Comparison of ENCODE assay signal across 12 cellular contexts in genomic region chr9:84823426-84824271, GRCh38.
DNase-seq lines count a peak whose midpoint lies in the region; ATAC-seq and TF ChIP-seq lines count a peak whose summit lies in the region.
"Had no signal": no experiment of that assay in that cellular context is flagged by ENCODE, and none has a peak within 500 bp of the region (broad histone marks: within the 10 kb centered on the region; RNA-seq: fewer than 3 reads in every experiment).

No MANE protein-coding gene starts in this region.

- peak overlapping the region; percentile 20; the same call in 1 of the 2 replicates for H2AFZ ChIP-seq in MM.1S (ENCODE audit: low read length)

- H4K20me1 ChIP-seq in MM.1S (ENCODE audit: insufficient read depth, low read length) = no peaks in the 10 kb centered on the region

- H3K79me2 ChIP-seq in MM.1S (ENCODE audit: low read length) = no peaks in the 10 kb centered on the region

- H3K9me3 ChIP-seq in MM.1S (replicated peaks; ENCODE audit: insufficient read depth, low read length) = no peaks in the 10 kb centered on the region

- peak; percentile 60 for ATAC-seq in GM18861 (IDR thresholded peaks at IDR 0.05; ENCODE audit: unreplicated experiment)

- DNase-seq in HFF-Myc (ENCODE audit: extremely low read depth, low read depth) (peak; percentile 56), MM.1S (peak; percentile 93), kidney tubule cell (ENCODE audit: low spot score) (peak; percentile 60), GM10266 (ENCODE audit: extremely low spot score) (no peak), NCI-H187 treated with DMSO at 0.1 percent for 48 hours (lab: John Stamatoyannopoulos, UW) (no peak), DMS114 treated with DMSO at 0.1 percent for 48 hours (lab: John Stamatoyannopoulos, UW; ENCODE audit: unreplicated experiment) (no peak), NCI-H1436 treated with DMSO at 0.1 percent for 48 hours (lab: John Stamatoyannopoulos, UW) (no peak)
- DNase-seq: activated naive CD4-positive, alpha-beta T cell treated with anti-CD3 and anti-CD28 coated beads, Interleukin-2, amount 10 ng/mL, durations not matched to agents 7 days and 5 days; KBM-7; mesenchymal stem cell; stimulated activated naive CD4-positive, alpha-beta T cell treated with Interleukin-2 at 50 U/mL for 16 hours had no signal

- H3K36me3 ChIP-seq in MM.1S (replicated peaks; ENCODE audit: insufficient read depth, low read length) = no peaks in the 10 kb centered on the region

- H3K4me1 ChIP-seq in MM.1S (ENCODE audit: low read length) = peaks cover 46% of the 10 kb centered on the region

- H3F3A ChIP-seq in MM.1S (ENCODE audit: insufficient read depth, low read length) = peaks cover 31% of the 10 kb centered on the region

- H3K4me2 ChIP-seq in MM.1S (ENCODE audit: low read depth, low read length) = peak overlapping the region; percentile 90

- peak overlapping the region; percentile 80 for H3K27ac ChIP-seq in MM.1S (ENCODE audit: low read length)

- H3K9me2 ChIP-seq in MM.1S (replicated peaks; ENCODE audit: insufficient read depth, low read length) = no peaks in the 10 kb centered on the region

- H3K27me3 ChIP-seq in MM.1S (replicated peaks; ENCODE audit: insufficient read depth, low read length) = no peaks in the 10 kb centered on the region

- TF ChIP-seq CTCF in HFF-Myc (IDR thresholded peaks at IDR 0.05; ENCODE audit: low read depth, low read length, missing control alignments) = no peak
- TF ChIP-seq CTCF in MM.1S (IDR thresholded peaks at IDR 0.05; ENCODE audit: low read length) = no peak
- no peak for TF ChIP-seq CTCF in GM10266 (IDR thresholded peaks at IDR 0.05; ENCODE audit: control insufficient read depth, insufficient read depth, low read depth, missing control alignments)

- H3K4me3 ChIP-seq in HFF-Myc (replicated peaks; ENCODE audit: low read depth, low read length) (no peak overlapping the region), MM.1S (ENCODE audit: low read length) (peak overlapping the region; percentile 50)

- peak overlapping the region; percentile 16 for H3K9ac ChIP-seq in MM.1S (ENCODE audit: low read length)

Comparison
In these comparisons a context has a peak if more than half of its experiments do, and no peak if none do; other contexts are left out.
1. DNase-seq: peak in HFF-Myc (single experiment), MM.1S (single experiment) and kidney tubule cell (single experiment); none in GM10266 (single experiment), NCI-H187 treated with DMSO at 0.1 percent for 48 hours (single experiment), DMS114 treated with DMSO at 0.1 percent for 48 hours (single experiment) and NCI-H1436 treated with DMSO at 0.1 percent for 48 hours (single experiment).